ENCODE assay signal across 1 cellular context in genomic region chr21:36499578-36500471, GRCh38.
TF ChIP-seq lines count a peak whose summit lies in the region.

No MANE protein-coding gene starts in this region.

TF ChIP-seq in GM23338, 12 proteins besides CTCF, POLR2A, EP300 and RAD21 (continued from another document):
- no peak for TF ChIP-seq REST (IDR thresholded peaks at IDR 0.05; ENCODE audit: unreplicated experiment)
